36 cellular contexts compared by ENCODE assay signal in the genomic region with DNA sequence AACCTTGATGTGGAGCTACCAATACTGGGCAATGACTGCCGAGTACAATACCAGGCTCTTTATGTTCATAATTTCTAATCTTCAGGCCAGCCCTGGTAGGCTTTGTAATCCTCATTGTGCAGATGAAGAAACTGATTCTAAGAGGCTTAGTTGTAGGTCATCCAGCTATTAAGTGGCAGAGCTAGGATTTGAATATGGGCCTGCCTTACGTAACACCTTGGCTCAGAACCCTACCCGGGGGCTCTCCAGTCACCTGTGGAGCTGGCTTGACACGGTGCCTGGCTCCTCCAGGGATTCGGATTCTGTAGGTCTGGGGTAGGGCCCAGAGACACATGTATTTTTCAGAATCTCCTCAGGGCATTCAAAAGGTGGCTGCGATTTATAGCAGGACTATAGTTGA.
"Had no signal": no experiment of that assay in that cellular context is flagged by ENCODE, and none has a peak within 500 bp of the region (broad histone marks: within the 10 kb centered on the region; RNA-seq: fewer than 3 reads in every experiment).

No MANE protein-coding gene starts in this region.

- DNase-seq: activated CD4-positive, alpha-beta memory T cell treated with anti-CD3 and anti-CD28 coated beads for 36 hours; activated CD4-positive, alpha-beta T cell treated with anti-CD3 and anti-CD28 coated beads for 1 hour; activated CD4-positive, alpha-beta T cell treated with anti-CD3 and anti-CD28 coated beads for 36 hours; activated CD4-positive, alpha-beta T cell treated with anti-CD3 and anti-CD28 coated beads for 48 hours; activated CD4-positive, alpha-beta T cell treated with anti-CD3 and anti-CD28 coated beads, Interleukin-2, amount 10 ng/mL, durations not matched to agents 7 days and 5 days; activated CD4-positive, CD25-positive, alpha-beta regulatory T cell; activated CD8-positive, alpha-beta memory T cell treated with anti-CD3 and anti-CD28 coated beads, Interleukin-2, amount 50 U/mL, for 4 hours; activated CD8-positive, alpha-beta T cell treated with anti-CD3 and anti-CD28 coated beads for 36 hours; activated effector memory CD4-positive, alpha-beta T cell treated with anti-CD3 and anti-CD28 coated beads, Interleukin-2, amount 50 U/mL, for 16 hours; activated gamma-delta T cell treated with Interleukin-2 at 50 U/mL for 16 hours; activated naive CD4-positive, alpha-beta T cell; activated naive CD4-positive, alpha-beta T cell treated with anti-CD3 and anti-CD28 coated beads for 36 hours; activated naive CD4-positive, alpha-beta T cell treated with anti-CD3 and anti-CD28 coated beads, Interleukin-2, amount 50 U/mL, for 16 hours; activated naive CD8-positive, alpha-beta T cell treated with anti-CD3 and anti-CD28 coated beads for 36 hours; activated T-cell treated with anti-CD3 and anti-CD28 coated beads for 4 hours; activated T-cell treated with anti-CD3 and anti-CD28 coated beads, Interleukin-2, amount 50 U/mL, for 1 hour; activated T-cell treated with anti-CD3 and anti-CD28 coated beads, Interleukin-2, amount 50 U/mL, for 4 hours; activated T-cell treated with anti-CD3 and anti-CD28 coated beads, Interleukin-2, amount 50 U/mL, for 72 hours; adrenal gland; amniotic stem cell; brain microvascular endothelial cell; central memory CD4-positive, alpha-beta T cell; SW 1271; T-helper 1 cell; T-helper 2 cell; T-helper 9 cell had no signal

- H3K4me1 ChIP-seq: adrenal gland, ascending aorta, breast epithelium had no signal

- ATAC-seq: activated CD4-positive, alpha-beta T cell treated with anti-CD3 and anti-CD28 coated beads for 36 hours; activated CD4-positive, CD25-positive, alpha-beta regulatory T cell treated with anti-CD3 and anti-CD28 coated beads, Interleukin-2, amount 50 U/mL, for 24 hours; activated CD8-positive, alpha-beta T cell treated with anti-CD3 and anti-CD28 coated beads for 36 hours; activated naive CD4-positive, alpha-beta T cell treated with anti-CD3 and anti-CD28 coated beads, Interleukin-2, amount 50 U/mL, for 72 hours; activated T-cell treated with anti-CD3 and anti-CD28 coated beads, Interleukin-2, amount 50 U/mL, for 4 hours; activated T-cell treated with anti-CD3 and anti-CD28 coated beads, Interleukin-2, amount 50 U/mL, for 72 hours; activated T-helper 17 cell treated with anti-CD3 and anti-CD28 coated beads, Interleukin-2, amount 50 U/mL, for 72 hours; WTC11 had no signal

- H3K4me3 Mint-ChIP-seq: activated CD4-positive, alpha-beta memory T cell treated with anti-CD3 and anti-CD28 coated beads for 36 hours; activated CD4-positive, alpha-beta T cell treated with anti-CD3 and anti-CD28 coated beads for 36 hours; activated CD4-positive, alpha-beta T cell treated with anti-CD3 and anti-CD28 coated beads, Interleukin-2, amount 10 ng/mL, durations not matched to agents 7 days and 5 days; activated CD8-positive, alpha-beta T cell treated with anti-CD3 and anti-CD28 coated beads for 36 hours; activated naive CD4-positive, alpha-beta T cell treated with anti-CD3 and anti-CD28 coated beads for 36 hours; activated naive CD8-positive, alpha-beta T cell treated with anti-CD3 and anti-CD28 coated beads for 36 hours; activated T-cell treated with anti-CD3 and anti-CD28 coated beads, Interleukin-2, amount 50 U/mL, for 4 hours; activated T-cell treated with anti-CD3 and anti-CD28 coated beads, Interleukin-2, amount 50 U/mL, for 72 hours; activated T-helper 1 cell treated with anti-CD3 and anti-CD28 coated beads, Interleukin-12 subunit alpha, Interleukin-12 subunit beta, Interleukin-2, Interleukin-4 antibody, amounts not matched to agents 30 ng/mL and 10 ng/mL and 1 ng/mL, durations not matched to agents 14 hours and 24 hours and 36 hours; activated T-helper 17 cell treated with anti-CD3 and anti-CD28 coated beads, Interleukin-2, amount 50 U/mL, for 72 hours; T-helper 1 cell treated with Interleukin-12 subunit alpha and Interleukin-12 subunit beta and Interleukin-4 antibody, amounts not matched to agents 30 μg/mL and 1 μg/mL, for 36 hours; T-helper 2 cell treated with Interferon-gamma antibody and Interleukin-4, amounts not matched to agents 5 μg/mL and 100 μg/mL, for 36 hours; WTC11 had no signal

- H3K9me3 ChIP-seq: adrenal gland, ascending aorta, breast epithelium had no signal

- H3K27ac ChIP-seq: adrenal gland, ascending aorta, brain microvascular endothelial cell, breast epithelium, VCaP had no signal

- H3K9me3 Mint-ChIP-seq: activated CD4-positive, alpha-beta memory T cell treated with anti-CD3 and anti-CD28 coated beads for 36 hours; activated CD4-positive, alpha-beta T cell treated with anti-CD3 and anti-CD28 coated beads, Interleukin-2, amount 10 ng/mL, durations not matched to agents 7 days and 5 days; activated CD8-positive, alpha-beta T cell treated with anti-CD3 and anti-CD28 coated beads for 36 hours; activated naive CD4-positive, alpha-beta T cell treated with anti-CD3 and anti-CD28 coated beads for 36 hours; activated naive CD4-positive, alpha-beta T cell treated with anti-CD3 and anti-CD28 coated beads, Interleukin-2, amount 50 U/mL, for 72 hours; activated naive CD8-positive, alpha-beta T cell treated with anti-CD3 and anti-CD28 coated beads for 36 hours; activated T-cell treated with anti-CD3 and anti-CD28 coated beads, Interleukin-2, amount 50 U/mL, for 4 hours; activated T-cell treated with anti-CD3 and anti-CD28 coated beads, Interleukin-2, amount 50 U/mL, for 72 hours; activated T-helper 1 cell treated with anti-CD3 and anti-CD28 coated beads, Interleukin-12 subunit alpha, Interleukin-12 subunit beta, Interleukin-2, Interleukin-4 antibody, amounts not matched to agents 30 ng/mL and 10 ng/mL and 1 ng/mL, durations not matched to agents 14 hours and 24 hours and 36 hours; activated T-helper 17 cell treated with anti-CD3 and anti-CD28 coated beads, Interleukin-2, amount 50 U/mL, for 72 hours; T-helper 1 cell treated with Interleukin-12 subunit alpha and Interleukin-12 subunit beta and Interleukin-4 antibody, amounts not matched to agents 30 μg/mL and 1 μg/mL, for 36 hours; T-helper 2 cell treated with Interferon-gamma antibody and Interleukin-4, amounts not matched to agents 5 μg/mL and 100 μg/mL, for 36 hours had no signal

- H3K36me3 ChIP-seq: adrenal gland, ascending aorta, brain microvascular endothelial cell, breast epithelium had no signal

- H3K36me3 Mint-ChIP-seq: activated CD4-positive, alpha-beta memory T cell treated with anti-CD3 and anti-CD28 coated beads for 36 hours; activated naive CD4-positive, alpha-beta T cell treated with anti-CD3 and anti-CD28 coated beads, Interleukin-2, amount 50 U/mL, for 72 hours; activated naive CD8-positive, alpha-beta T cell treated with anti-CD3 and anti-CD28 coated beads for 36 hours had no signal

- H3K4me3 ChIP-seq: adrenal gland, ascending aorta, breast epithelium had no signal

- H3K27me3 ChIP-seq: adrenal gland, ascending aorta, brain microvascular endothelial cell, breast epithelium had no signal

- H3K27ac Mint-ChIP-seq: activated CD4-positive, alpha-beta memory T cell treated with anti-CD3 and anti-CD28 coated beads for 36 hours; activated CD4-positive, alpha-beta T cell treated with anti-CD3 and anti-CD28 coated beads for 36 hours; activated CD4-positive, alpha-beta T cell treated with anti-CD3 and anti-CD28 coated beads, Interleukin-2, amount 10 ng/mL, durations not matched to agents 7 days and 5 days; activated CD8-positive, alpha-beta T cell treated with anti-CD3 and anti-CD28 coated beads for 36 hours; activated naive CD4-positive, alpha-beta T cell treated with anti-CD3 and anti-CD28 coated beads for 36 hours; activated naive CD4-positive, alpha-beta T cell treated with anti-CD3 and anti-CD28 coated beads, Interleukin-2, amount 50 U/mL, for 72 hours; activated naive CD8-positive, alpha-beta T cell treated with anti-CD3 and anti-CD28 coated beads for 36 hours; activated T-cell treated with anti-CD3 and anti-CD28 coated beads, Interleukin-2, amount 50 U/mL, for 72 hours; activated T-helper 1 cell treated with anti-CD3 and anti-CD28 coated beads, Interleukin-12 subunit alpha, Interleukin-12 subunit beta, Interleukin-2, Interleukin-4 antibody, amounts not matched to agents 30 ng/mL and 10 ng/mL and 1 ng/mL, durations not matched to agents 14 hours and 24 hours and 36 hours; activated T-helper 17 cell treated with anti-CD3 and anti-CD28 coated beads, Interleukin-2, amount 50 U/mL, for 72 hours; T-helper 1 cell treated with Interleukin-12 subunit alpha and Interleukin-12 subunit beta and Interleukin-4 antibody, amounts not matched to agents 30 μg/mL and 1 μg/mL, for 36 hours; T-helper 2 cell treated with Interferon-gamma antibody and Interleukin-4, amounts not matched to agents 5 μg/mL and 100 μg/mL, for 36 hours; WTC11 had no signal

- H3K4me1 Mint-ChIP-seq: activated CD4-positive, alpha-beta T cell treated with anti-CD3 and anti-CD28 coated beads for 36 hours; activated CD4-positive, alpha-beta T cell treated with anti-CD3 and anti-CD28 coated beads, Interleukin-2, amount 10 ng/mL, durations not matched to agents 7 days and 5 days; activated naive CD8-positive, alpha-beta T cell treated with anti-CD3 and anti-CD28 coated beads for 36 hours; activated T-helper 17 cell treated with anti-CD3 and anti-CD28 coated beads, Interleukin-2, amount 50 U/mL, for 72 hours had no signal

- H3K27me3 Mint-ChIP-seq: activated CD4-positive, alpha-beta T cell treated with anti-CD3 and anti-CD28 coated beads, Interleukin-2, amount 10 ng/mL, durations not matched to agents 7 days and 5 days had no signal
